Comparison of ENCODE assay signal across 1 cellular context in genomic region chr17:48546924-48547838, GRCh38.
A peak's percentile ranks its signal among the peaks of the same experiment; 100 is the strongest.
TF ChIP-seq lines count a peak whose summit lies in the region.

No MANE protein-coding gene starts in this region.

TF ChIP-seq in HEK293, 187 proteins besides CTCF, POLR2A, EP300 and RAD21 (continued from another document and continues in another):
- TF ChIP-seq ZNF692 (tag by site-specific recombination; IDR thresholded peaks at IDR 0.05): peak; percentile 85
- no peak for TF ChIP-seq ZNF513 (tag by site-specific recombination; IDR thresholded peaks at IDR 0.05)
- 0 out of 2 replicates have a peak, but pooled peaks have one; percentile 12 for TF ChIP-seq ZBTB21 (tag by site-specific recombination; IDR thresholded peaks at IDR 0.05)
- no peak for TF ChIP-seq ZNF585B (tag by site-specific recombination; IDR thresholded peaks at IDR 0.05)
- peak; percentile 97 for TF ChIP-seq FEZF1 (tag by site-specific recombination; IDR thresholded peaks at IDR 0.05)
- peak; percentile 55 for TF ChIP-seq ZNF335 (tag by site-specific recombination; conservative IDR thresholded peaks at IDR 0.05)
- peak; percentile 93 for TF ChIP-seq ZBTB20 (tag by site-specific recombination; IDR thresholded peaks at IDR 0.05)
- peak; percentile 65 for TF ChIP-seq ZFHX2 (tag by site-specific recombination; conservative IDR thresholded peaks at IDR 0.05)
- peak; percentile 62 for TF ChIP-seq KLF1 (tag by site-specific recombination; IDR thresholded peaks at IDR 0.05)
- peak; percentile 67; the same call in 1 of the 2 replicates for TF ChIP-seq ZBTB6 (tag by site-specific recombination; IDR thresholded peaks at IDR 0.05)
- peak; percentile 96 for TF ChIP-seq PRDM4 (tag by site-specific recombination; IDR thresholded peaks at IDR 0.05)
- 0 out of 2 replicates have a peak, but pooled peaks have one; percentile 17 for TF ChIP-seq ZFP37 (tag by site-specific recombination; IDR thresholded peaks at IDR 0.05)
- peak; percentile 34; the same call in 1 of the 2 replicates for TF ChIP-seq ZNF341 (tag by site-specific recombination; IDR thresholded peaks at IDR 0.05; ENCODE audit: low read depth)
- peak; percentile 94 for TF ChIP-seq ZXDB (tag by site-specific recombination; IDR thresholded peaks at IDR 0.05)
- TF ChIP-seq ZNF518A (tag by site-specific recombination; conservative IDR thresholded peaks at IDR 0.05; ENCODE audit: low read depth): no peak
- no peak for TF ChIP-seq YY2 (tag by site-specific recombination; IDR thresholded peaks at IDR 0.05)
- 0 out of 2 replicates have a peak, but pooled peaks have one; percentile 41 for TF ChIP-seq TCF7L2 (IDR thresholded peaks at IDR 0.05; ENCODE audit: borderline replicate concordance, low read depth, low read length)
- TF ChIP-seq SP3 (tag by site-specific recombination; IDR thresholded peaks at IDR 0.05): no peak
- TF ChIP-seq GFI1B (tag by site-specific recombination; IDR thresholded peaks at IDR 0.05): peak; percentile 79
- TF ChIP-seq BCL11A (tag by site-specific recombination; IDR thresholded peaks at IDR 0.05; ENCODE audit: low read depth): peak; percentile 55; the same call in 1 of the 2 replicates
- TF ChIP-seq ZBTB8A (tag by site-specific recombination; IDR thresholded peaks at IDR 0.05): peak; percentile 88
- peak; percentile 26; the same call in 1 of the 2 replicates for TF ChIP-seq ZNF580 (tag by site-specific recombination; IDR thresholded peaks at IDR 0.05)
- TF ChIP-seq ZNF391 (tag by site-specific recombination; IDR thresholded peaks at IDR 0.05; ENCODE audit: borderline replicate concordance, low read depth): 0 out of 2 replicates have a peak, but pooled peaks have one; percentile 29
- no peak for TF ChIP-seq ZNF280C (tag by site-specific recombination; IDR thresholded peaks at IDR 0.05)
- peak; percentile 96 for TF ChIP-seq IKZF3 (tag by site-specific recombination; IDR thresholded peaks at IDR 0.05)
- TF ChIP-seq, protein P1, sequence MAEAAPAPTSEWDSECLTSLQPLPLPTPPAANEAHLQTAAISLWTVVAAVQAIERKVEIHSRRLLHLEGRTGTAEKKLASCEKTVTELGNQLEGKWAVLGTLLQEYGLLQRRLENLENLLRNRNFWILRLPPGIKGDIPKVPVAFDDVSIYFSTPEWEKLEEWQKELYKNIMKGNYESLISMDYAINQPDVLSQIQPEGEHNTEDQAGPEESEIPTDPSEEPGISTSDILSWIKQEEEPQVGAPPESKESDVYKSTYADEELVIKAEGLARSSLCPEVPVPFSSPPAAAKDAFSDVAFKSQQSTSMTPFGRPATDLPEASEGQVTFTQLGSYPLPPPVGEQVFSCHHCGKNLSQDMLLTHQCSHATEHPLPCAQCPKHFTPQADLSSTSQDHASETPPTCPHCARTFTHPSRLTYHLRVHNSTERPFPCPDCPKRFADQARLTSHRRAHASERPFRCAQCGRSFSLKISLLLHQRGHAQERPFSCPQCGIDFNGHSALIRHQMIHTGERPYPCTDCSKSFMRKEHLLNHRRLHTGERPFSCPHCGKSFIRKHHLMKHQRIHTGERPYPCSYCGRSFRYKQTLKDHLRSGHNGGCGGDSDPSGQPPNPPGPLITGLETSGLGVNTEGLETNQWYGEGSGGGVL (tag by site-specific recombination; IDR thresholded peaks at IDR 0.05): peak; percentile 89
- no peak for TF ChIP-seq SCRT1 (tag by site-specific recombination; IDR thresholded peaks at IDR 0.05; ENCODE audit: borderline replicate concordance)
- peak; percentile 92 for TF ChIP-seq OSR2 (tag by site-specific recombination; IDR thresholded peaks at IDR 0.05)
- peak; percentile 70 for TF ChIP-seq KLF10 (tag by site-specific recombination; IDR thresholded peaks at IDR 0.05)
- 0 out of 2 replicates have a peak, but pooled peaks have one; percentile 7 for TF ChIP-seq ATF2 (tag by site-specific recombination; IDR thresholded peaks at IDR 0.05; ENCODE audit: low read depth)
- TF ChIP-seq ZNF596 (tag by site-specific recombination; IDR thresholded peaks at IDR 0.05): peak; percentile 93
- peak; percentile 68; the same call in 1 of the 2 replicates for TF ChIP-seq GLI2 (tag by site-specific recombination; IDR thresholded peaks at IDR 0.05; ENCODE audit: borderline replicate concordance, low read depth)
- TF ChIP-seq, protein P2, sequence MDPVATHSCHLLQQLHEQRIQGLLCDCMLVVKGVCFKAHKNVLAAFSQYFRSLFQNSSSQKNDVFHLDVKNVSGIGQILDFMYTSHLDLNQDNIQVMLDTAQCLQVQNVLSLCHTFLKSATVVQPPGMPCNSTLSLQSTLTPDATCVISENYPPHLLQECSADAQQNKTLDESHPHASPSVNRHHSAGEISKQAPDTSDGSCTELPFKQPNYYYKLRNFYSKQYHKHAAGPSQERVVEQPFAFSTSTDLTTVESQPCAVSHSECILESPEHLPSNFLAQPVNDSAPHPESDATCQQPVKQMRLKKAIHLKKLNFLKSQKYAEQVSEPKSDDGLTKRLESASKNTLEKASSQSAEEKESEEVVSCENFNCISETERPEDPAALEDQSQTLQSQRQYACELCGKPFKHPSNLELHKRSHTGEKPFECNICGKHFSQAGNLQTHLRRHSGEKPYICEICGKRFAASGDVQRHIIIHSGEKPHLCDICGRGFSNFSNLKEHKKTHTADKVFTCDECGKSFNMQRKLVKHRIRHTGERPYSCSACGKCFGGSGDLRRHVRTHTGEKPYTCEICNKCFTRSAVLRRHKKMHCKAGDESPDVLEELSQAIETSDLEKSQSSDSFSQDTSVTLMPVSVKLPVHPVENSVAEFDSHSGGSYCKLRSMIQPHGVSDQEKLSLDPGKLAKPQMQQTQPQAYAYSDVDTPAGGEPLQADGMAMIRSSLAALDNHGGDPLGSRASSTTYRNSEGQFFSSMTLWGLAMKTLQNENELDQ (tag by site-specific recombination; IDR thresholded peaks at IDR 0.05; ENCODE audit: low read depth): no peak
- peak; percentile 92 for TF ChIP-seq WT1 (tag by site-specific recombination; IDR thresholded peaks at IDR 0.05)
- no peak for TF ChIP-seq ZNF555 (tag by site-specific recombination; conservative IDR thresholded peaks at IDR 0.05)
- TF ChIP-seq ZSCAN16 (tag by site-specific recombination; IDR thresholded peaks at IDR 0.05): 0 out of 2 replicates have a peak, but pooled peaks have one; percentile 55
- TF ChIP-seq ZNF24 (tag by site-specific recombination; IDR thresholded peaks at IDR 0.05): peak; percentile 88
- TF ChIP-seq GLIS2 (tag by site-specific recombination; IDR thresholded peaks at IDR 0.05): peak; percentile 14; the same call in 1 of the 2 replicates
- peak; percentile 47; the same call in 1 of the 2 replicates for TF ChIP-seq KLF9 (tag by site-specific recombination; IDR thresholded peaks at IDR 0.05; ENCODE audit: low read depth)
